In the genomic region with DNA sequence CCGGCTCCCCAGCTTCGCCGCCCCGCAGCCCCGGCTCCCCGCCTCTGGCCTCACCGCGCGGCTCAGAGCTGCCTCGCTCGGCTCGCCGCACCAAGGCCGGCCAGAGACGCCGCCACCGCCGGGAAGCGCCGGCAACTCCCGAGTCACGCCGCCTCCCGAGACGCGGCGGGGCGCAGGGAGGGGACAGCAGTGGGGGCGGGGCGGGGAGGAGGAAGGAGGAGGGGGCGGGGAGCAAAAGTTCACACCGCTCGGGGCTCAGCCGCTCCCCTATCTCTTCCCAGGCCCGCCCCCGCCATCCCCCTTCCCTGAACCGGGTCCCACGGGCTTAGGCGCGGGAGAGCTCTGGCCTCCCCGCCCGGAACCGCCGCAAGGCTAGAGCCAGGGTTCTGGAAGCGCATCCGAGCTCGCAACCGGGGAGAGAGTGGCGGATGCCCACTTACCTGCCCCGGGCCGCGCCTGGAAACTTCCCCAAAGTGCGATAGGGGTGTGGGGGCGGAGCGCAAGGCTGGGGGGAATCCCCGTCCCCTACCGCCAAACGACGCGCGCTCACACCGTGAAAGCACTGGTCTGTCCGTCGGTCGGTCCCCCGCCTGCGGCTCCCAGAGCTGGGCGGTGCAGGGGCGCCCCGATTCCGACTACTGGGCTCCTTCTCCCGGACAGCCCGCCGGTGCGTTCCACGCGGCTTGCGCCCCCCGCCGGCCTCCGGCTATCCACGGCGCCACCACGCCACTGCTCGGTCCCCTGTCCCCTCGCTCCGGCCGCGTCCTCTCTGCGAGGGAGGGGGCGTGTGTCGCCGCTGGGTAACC, we compare ENCODE assay signal across 8 cellular contexts. TPM values are rescaled to one million over a fixed set of nuclear protein-coding genes. Genes with fewer than 3 reads are reported as not detected.
A peak's percentile ranks its signal among the peaks of the same experiment; 100 is the strongest.
DNase-seq lines count a peak whose midpoint lies in the region; ATAC-seq, FAIRE-seq and TF ChIP-seq lines count a peak whose summit lies in the region.

No MANE protein-coding gene starts in this region.

- H3K27ac ChIP-seq in lower lobe of right lung (peak overlapping the region; percentile 86), stomach smooth muscle (ENCODE audit: low read length) (peak overlapping the region; percentile 95)

- peak; percentile 34 for DNase-seq in Ammon's horn (ENCODE audit: low spot score)
- peak; percentile 16 for DNase-seq in RCC 7860 (ENCODE audit: low spot score)
- DNase-seq in dermis blood vessel endothelial cell = peak; percentile 64
- DNase-seq in lower lobe of right lung = peak; percentile 85
- DNase-seq in middle frontal gyrus (ENCODE audit: extremely low spot score, low spot score) = no peak

- FAIRE-seq in RCC 7860 (lab: Jason Lieb, UNC) = no peak

- H3K4me1 ChIP-seq in lower lobe of right lung (peaks cover 60% of the 10 kb centered on the region), stomach smooth muscle (ENCODE audit: control insufficient read depth, insufficient read depth, low read length) (peaks cover 58% of the 10 kb centered on the region)

- intact Hi-C loops in lower lobe of right lung (cut with DNase I) = no loop called here

- H3K9me3 ChIP-seq in lower lobe of right lung = peaks cover 6% of the 10 kb centered on the region
- H3K9me3 ChIP-seq in stomach smooth muscle (ENCODE audit: control insufficient read depth in 2 of 2, low read length in 2 of 2) = peaks cover 0 to 4% of the 10 kb centered on the region in 2 donors

- H3K9ac ChIP-seq in stomach smooth muscle (ENCODE audit: low read length in 2 of 2) = peak overlapping the region; percentile 83 to 86

- H3K4me3 ChIP-seq in lower lobe of right lung (peak overlapping the region; percentile 70), stomach smooth muscle (ENCODE audit: low read length in 2 of 2) (peak overlapping the region; percentile 87 to 91)

- H3K36me3 ChIP-seq in lower lobe of right lung (no peaks in the 10 kb centered on the region), stomach smooth muscle (ENCODE audit: control insufficient read depth in 2 of 2, insufficient read depth in 2 of 2, low read length in 2 of 2) (no peaks in the 10 kb centered on the region)

- ATAC-seq in GM19035 (IDR thresholded peaks at IDR 0.05; ENCODE audit: unreplicated experiment) = peak; percentile 63
- peak; percentile 69 for ATAC-seq in lower lobe of right lung
- no peak for ATAC-seq in HG03159 (IDR thresholded peaks at IDR 0.05; ENCODE audit: unreplicated experiment)

- H3K27me3 ChIP-seq in lower lobe of right lung (ENCODE audit: low read depth) (no peaks in the 10 kb centered on the region), stomach smooth muscle (ENCODE audit: control insufficient read depth in 1 of 2, insufficient read depth in 2 of 2, low read length in 2 of 2) (no peaks in the 10 kb centered on the region)

- peak; percentile 24 for TF ChIP-seq CTCF in lower lobe of right lung (IDR thresholded peaks at IDR 0.05)

RNA-seq across cellular contexts. Expression of gene CHST15, which starts 0.9 kb away (rescaled TPM):
- total RNA-seq in dermis blood vessel endothelial cell = 93.0 and 99.0 TPM in 2 replicates
- 36.5 TPM for total RNA-seq in lower lobe of right lung
